In the genomic region with DNA sequence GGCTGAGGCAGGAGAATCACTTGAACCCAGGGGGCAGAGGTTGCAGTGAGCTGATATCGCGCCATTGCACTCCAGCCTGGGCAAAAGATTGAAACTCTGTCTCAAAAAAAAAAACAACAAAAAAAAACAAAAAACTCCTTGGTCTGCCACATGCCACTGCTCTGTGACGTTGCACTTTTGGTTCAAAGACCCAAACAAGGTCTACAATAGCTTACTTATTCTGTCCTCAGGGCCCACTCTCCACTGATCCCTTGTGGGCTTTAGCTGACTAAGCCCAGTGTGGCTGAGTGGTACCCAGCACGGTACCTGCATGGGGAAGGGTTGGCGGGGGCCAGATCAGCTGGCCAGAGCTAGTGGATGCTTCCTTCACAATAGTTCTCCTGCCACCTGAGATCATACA, we compare ENCODE assay signal across 25 cellular contexts. TPM values are rescaled to one million over a fixed set of nuclear protein-coding genes. Genes with fewer than 3 reads are reported as not detected.
DNase-seq lines count a peak whose midpoint lies in the region; ATAC-seq, FAIRE-seq and TF ChIP-seq lines count a peak whose summit lies in the region.
"Had no signal": no experiment of that assay in that cellular context is flagged by ENCODE, and none has a peak within 500 bp of the region (broad histone marks: within the 10 kb centered on the region; RNA-seq: fewer than 3 reads in every experiment).

No MANE protein-coding gene starts in this region.

- H3K36me3 ChIP-seq in OCI-LY1 (ENCODE audit: insufficient read depth, low read length) (no peaks in the 10 kb centered on the region), small intestine (ENCODE audit: control insufficient read depth in 2 of 2, insufficient read depth in 2 of 2, low read length in 2 of 2) (no peaks in the 10 kb centered on the region), left ventricle myocardium inferior (peaks cover 2% of the 10 kb centered on the region)
- H3K36me3 ChIP-seq: breast epithelium, left lung had no signal

- FAIRE-seq in small intestine (lab: Jason Lieb, UNC), result no peak
- FAIRE-seq: endometrium had no signal

- no peaks in the 10 kb centered on the region for H3K9me2 ChIP-seq in OCI-LY1 (ENCODE audit: low read depth, low read length)

- H3K9me3 Mint-ChIP-seq in activated T-cell treated with anti-CD3 and anti-CD28 coated beads, Interleukin-2, amount 50 U/mL, for 24 hours, result no peaks in the 10 kb centered on the region
- H3K9me3 Mint-ChIP-seq in endothelial cell (ENCODE audit: unreplicated experiment), result no peaks in the 10 kb centered on the region
- H3K9me3 Mint-ChIP-seq: IgD-negative memory B cell; T-helper 1 cell treated with Interleukin-12 subunit alpha and Interleukin-12 subunit beta and Interleukin-4 antibody, amounts not matched to agents 30 μg/mL and 1 μg/mL, for 36 hours had no signal

- H2AFZ ChIP-seq in OCI-LY1 (ENCODE audit: low read length), result no peak overlapping the region

- H3K4me3 Mint-ChIP-seq in activated T-cell treated with anti-CD3 and anti-CD28 coated beads, Interleukin-2, amount 50 U/mL, for 24 hours, result no peak overlapping the region
- H3K4me3 Mint-ChIP-seq in endothelial cell (ENCODE audit: unreplicated experiment), result peak overlapping the region; percentile 59

- no peak for DNase-seq in activated T-cell treated with anti-CD3 and anti-CD28 coated beads, Interleukin-2, amount 50 U/mL, for 24 hours
- DNase-seq in activated T-cell treated with anti-CD3 and anti-CD28 coated beads, Interleukin-2, amount 50 U/mL, for 48 hours, result no peak
- no peak for DNase-seq in endothelial cell (ENCODE audit: low spot score)
- DNase-seq in small intestine, result no peak
- no peak for DNase-seq in left ventricle myocardium inferior
- no peak for DNase-seq in NCI-H524 treated with DMSO at 0.1 percent for 48 hours (lab: John Stamatoyannopoulos, UW)
- DNase-seq: C1 segment of cervical spinal cord, DMS153, GF-D8, heart left ventricle, MM.1S, NCI-H774, occipital lobe, SIG-M5, WERI-Rb-1 had no signal

- peak overlapping the region; percentile 63 for H3K27ac Mint-ChIP-seq in activated T-cell treated with anti-CD3 and anti-CD28 coated beads, Interleukin-2, amount 50 U/mL, for 24 hours
- no peak overlapping the region for H3K27ac Mint-ChIP-seq in endothelial cell (ENCODE audit: unreplicated experiment)
- H3K27ac Mint-ChIP-seq: T-helper 1 cell treated with Interleukin-12 subunit alpha and Interleukin-12 subunit beta and Interleukin-4 antibody, amounts not matched to agents 30 μg/mL and 1 μg/mL, for 36 hours had no signal

- no peak overlapping the region for H3K4me3 ChIP-seq in OCI-LY1 (ENCODE audit: low read depth, low read length, poor library complexity, severe bottlenecking)
- no peak overlapping the region for H3K4me3 ChIP-seq in small intestine (ENCODE audit: low read depth in 1 of 2, low read length in 2 of 2)
- H3K4me3 ChIP-seq in left ventricle myocardium inferior, result no peak overlapping the region

- H3K4me1 ChIP-seq in OCI-LY1 (ENCODE audit: insufficient read depth, low read length, severe bottlenecking), result peaks cover 30% of the 10 kb centered on the region
- peaks cover 0 to 7% of the 10 kb centered on the region in 2 donors for H3K4me1 ChIP-seq in small intestine (ENCODE audit: control insufficient read depth in 2 of 2, insufficient read depth in 1 of 2, low read depth in 1 of 2, low read length in 1 of 2)
- H3K4me1 ChIP-seq in left ventricle myocardium inferior, result peaks cover 35% of the 10 kb centered on the region

- no peaks in the 10 kb centered on the region for H4K20me1 ChIP-seq in OCI-LY1 (ENCODE audit: insufficient read depth, low read length)

- no peak for ATAC-seq in GM21576 (IDR thresholded peaks at IDR 0.05; ENCODE audit: unreplicated experiment)
- ATAC-seq: heart left ventricle had no signal

- H3K36me3 Mint-ChIP-seq in activated T-cell treated with anti-CD3 and anti-CD28 coated beads, Interleukin-2, amount 50 U/mL, for 24 hours (ENCODE audit: low read depth), result peaks cover 19% of the 10 kb centered on the region
- H3K36me3 Mint-ChIP-seq in endothelial cell (ENCODE audit: low read depth, unreplicated experiment), result peaks cover 3% of the 10 kb centered on the region

- H3K27ac ChIP-seq in OCI-LY1 (ENCODE audit: low read depth, low read length, poor library complexity, severe bottlenecking) (peak overlapping the region; percentile 50), small intestine (ENCODE audit: low read depth in 1 of 2, low read length in 1 of 2) (peak overlapping the region; percentile 72 to 90), left ventricle myocardium inferior (replicated peaks) (no peak overlapping the region)
- H3K27ac ChIP-seq: breast epithelium, coronary artery, heart left ventricle, left lung, WERI-Rb-1 had no signal

- H3K4me1 Mint-ChIP-seq in activated T-cell treated with anti-CD3 and anti-CD28 coated beads, Interleukin-2, amount 50 U/mL, for 24 hours (ENCODE audit: low read depth), result peaks cover 32% of the 10 kb centered on the region
- peaks cover 13% of the 10 kb centered on the region for H3K4me1 Mint-ChIP-seq in endothelial cell (ENCODE audit: unreplicated experiment)

- no peak for TF ChIP-seq CTCF in OCI-LY1 (IDR thresholded peaks at IDR 0.05; ENCODE audit: low read length)
- TF ChIP-seq CTCF in endothelial cell (IDR thresholded peaks at IDR 0.05; ENCODE audit: unreplicated experiment), result no peak
- no peak for TF ChIP-seq CTCF in left ventricle myocardium inferior (IDR thresholded peaks at IDR 0.05; ENCODE audit: borderline replicate concordance)

- H3F3A ChIP-seq in OCI-LY1 (ENCODE audit: insufficient read depth, low read length), result no peaks in the 10 kb centered on the region

- intact Hi-C loops in left ventricle myocardium inferior (cut with micrococcal nuclease), result no loop called here

- WGBS in small intestine, 3 donors, result 70 to 85% (median 77%) methylated on average over 5 of the region's 5 CpGs

- no peaks in the 10 kb centered on the region for H3K27me3 Mint-ChIP-seq in activated T-cell treated with anti-CD3 and anti-CD28 coated beads, Interleukin-2, amount 50 U/mL, for 24 hours
- peaks cover 5% of the 10 kb centered on the region for H3K27me3 Mint-ChIP-seq in endothelial cell (ENCODE audit: unreplicated experiment)
- H3K27me3 Mint-ChIP-seq: IgD-negative memory B cell had no signal

- H3K9me3 ChIP-seq in OCI-LY1 (ENCODE audit: low read length) (no peaks in the 10 kb centered on the region), small intestine (ENCODE audit: control insufficient read depth, low read depth) (no peaks in the 10 kb centered on the region), left ventricle myocardium inferior (replicated peaks) (no peaks in the 10 kb centered on the region)
- H3K9me3 ChIP-seq: breast epithelium, heart left ventricle, left lung had no signal

- H3K27me3 ChIP-seq in OCI-LY1 (ENCODE audit: insufficient read depth, low read length), result no peaks in the 10 kb centered on the region
- H3K27me3 ChIP-seq in small intestine (ENCODE audit: control insufficient read depth in 2 of 2, insufficient read depth in 2 of 2, low read length in 2 of 2), result no peaks in the 10 kb centered on the region
- H3K27me3 ChIP-seq in left ventricle myocardium inferior (ENCODE audit: low read depth), result no peaks in the 10 kb centered on the region
- H3K27me3 ChIP-seq: breast epithelium, heart left ventricle, left lung had no signal

- no peak overlapping the region for H3K9ac ChIP-seq in OCI-LY1 (ENCODE audit: low read length)

- no peaks in the 10 kb centered on the region for H3K79me2 ChIP-seq in OCI-LY1 (ENCODE audit: insufficient read depth, low read length)

- peak overlapping the region; percentile 95; the same call in 1 of the 2 replicates for H3K4me2 ChIP-seq in OCI-LY1 (ENCODE audit: low read length)

RNA-seq across cellular contexts. Expression of gene MON1A, which starts 1.8 kb away (rescaled TPM):
- 6.1 TPM for total RNA-seq in endothelial cell (ENCODE audit: unreplicated experiment)
- 10 to 100 TPM; 28.6 to 48.1 (median 31.2) TPM for polyA plus RNA-seq in small intestine
- total RNA-seq in left ventricle myocardium inferior, result 8.4 TPM

RNA-seq across cellular contexts. Expression of gene RBM6, which starts 12.2 kb away (rescaled TPM):
- total RNA-seq in endothelial cell (ENCODE audit: unreplicated experiment), result 76.2 TPM
- polyA plus RNA-seq in small intestine, result 100 to 1,000 TPM in 2 of 3 donors, 10 to 100 TPM in 1; 61.0 to 409 (median 207) TPM
- total RNA-seq in left ventricle myocardium inferior, result 40.4 TPM

RNA-seq across cellular contexts. Expression of gene MST1R, which starts 24.1 kb away (rescaled TPM):
- 0.67 TPM for total RNA-seq in endothelial cell (ENCODE audit: unreplicated experiment)
- polyA plus RNA-seq in small intestine, result 100 to 1,000 TPM in 2 of 3 donors, 10 to 100 TPM in 1; 50.3 to 145 (median 119) TPM
- 1.7 TPM for total RNA-seq in left ventricle myocardium inferior
- total RNA-seq: A673 had no signal

RNA-seq across cellular contexts. Expression of gene CAMKV, which starts 58.1 kb away (rescaled TPM):
- total RNA-seq in endothelial cell (ENCODE audit: unreplicated experiment), result 0.67 TPM
- polyA plus RNA-seq in small intestine, result under 1 TPM in 2 of 3 donors, not detected in 1; 0.15 to 0.81 TPM
- not detected for total RNA-seq in left ventricle myocardium inferior
- total RNA-seq: heart left ventricle, left lung, subcutaneous adipose tissue had no signal
- polyA plus RNA-seq: heart left ventricle, IgD-negative memory B cell had no signal
